Comparison of ENCODE assay signal across 10 cellular contexts in the genomic region with DNA sequence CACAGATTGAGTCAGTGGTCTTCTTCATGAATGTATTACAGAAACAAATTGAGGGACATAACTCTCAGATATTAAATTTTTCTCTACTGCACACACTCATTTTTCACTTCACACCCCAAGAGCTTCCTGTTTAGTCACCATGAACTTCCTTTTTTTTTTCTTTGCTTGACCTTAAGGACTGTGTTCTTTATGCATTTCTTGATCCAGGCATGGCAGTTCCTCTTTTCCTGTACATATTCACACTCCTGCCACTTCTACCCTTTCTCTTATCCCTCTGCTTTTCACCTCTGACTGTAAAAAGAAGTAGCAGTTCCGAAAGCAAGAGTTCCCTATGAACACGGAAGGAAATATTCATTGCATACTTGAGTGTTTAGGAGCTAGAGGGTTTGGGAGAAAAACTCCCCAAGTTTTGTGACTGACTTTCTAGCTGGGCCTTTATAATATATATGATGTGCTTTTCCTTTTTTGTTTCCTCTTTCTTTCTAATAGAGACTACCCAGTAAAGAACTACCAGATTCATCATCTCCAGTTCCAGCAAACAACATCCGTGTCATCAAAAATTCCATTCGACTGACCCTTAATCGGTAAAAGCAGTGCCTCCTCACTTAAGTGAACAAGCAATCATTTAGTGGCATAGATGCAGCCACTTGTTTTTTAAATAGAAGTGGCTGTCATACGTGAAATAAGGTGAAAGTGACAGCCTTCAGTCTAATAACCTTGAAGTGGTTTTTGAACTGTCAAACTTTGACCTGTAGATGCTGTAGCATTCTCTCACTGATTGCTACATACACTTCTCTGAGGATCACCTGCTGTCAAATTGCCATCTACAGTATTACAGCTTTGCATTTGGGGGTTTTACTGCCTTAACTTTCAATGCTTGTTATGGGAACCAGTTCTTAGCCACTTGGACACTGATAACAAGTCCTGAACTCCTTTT. TPM values are rescaled to one million over a fixed set of nuclear protein-coding genes. Genes with fewer than 3 reads are reported as not detected.
DNase-seq lines count a peak whose midpoint lies in the region; ATAC-seq and TF ChIP-seq lines count a peak whose summit lies in the region.
"Had no signal": no experiment of that assay in that cellular context is flagged by ENCODE, and none has a peak within 500 bp of the region (broad histone marks: within the 10 kb centered on the region; RNA-seq: fewer than 3 reads in every experiment).

No MANE protein-coding gene starts in this region.

- H3K27ac Mint-ChIP-seq in activated T-helper 2 cell treated with anti-CD3 and anti-CD28 coated beads, Interferon-gamma antibody, Interleukin-2, Interleukin-4, amounts not matched to agents 10 μg/mL and 5 μg/mL and 100 μg/mL, durations not matched to agents 14 hours and 24 hours and 36 hours: peak overlapping the region; percentile 74
- H3K27ac Mint-ChIP-seq in naive thymus-derived CD8-positive, alpha-beta T cell: peak overlapping the region in 8 of 10 donors; percentile 23 to 75 (median 53)

- POLR2A ChIA-PET in naive thymus-derived CD8-positive, alpha-beta T cell (lab: Charles Lee): interaction anchor here (0.7 kb wide), 2 partner anchors 50 to 200 kb away, joined by 3 read pairs; no protein-coding TSS in a partner anchor
- POLR2A ChIA-PET in HEK293T (lab: Yijun Ruan, JAX): no interaction called here

- H3K4me3 Mint-ChIP-seq in activated T-helper 2 cell treated with anti-CD3 and anti-CD28 coated beads, Interferon-gamma antibody, Interleukin-2, Interleukin-4, amounts not matched to agents 10 μg/mL and 5 μg/mL and 100 μg/mL, durations not matched to agents 14 hours and 24 hours and 36 hours (ENCODE audit: low read depth): no peak overlapping the region
- H3K4me3 Mint-ChIP-seq in naive thymus-derived CD8-positive, alpha-beta T cell: peak overlapping the region in 1 of 10 donors; percentile 13

- peaks cover 48% of the 10 kb centered on the region for H3K36me3 Mint-ChIP-seq in activated T-helper 2 cell treated with anti-CD3 and anti-CD28 coated beads, Interferon-gamma antibody, Interleukin-2, Interleukin-4, amounts not matched to agents 10 μg/mL and 5 μg/mL and 100 μg/mL, durations not matched to agents 14 hours and 24 hours and 36 hours (ENCODE audit: low read depth)
- H3K36me3 Mint-ChIP-seq in naive thymus-derived CD8-positive, alpha-beta T cell: peaks cover 0 to 79% (median 20%) of the 10 kb centered on the region in 3 donors

- peaks cover 16% of the 10 kb centered on the region for H3K4me1 Mint-ChIP-seq in activated T-helper 2 cell treated with anti-CD3 and anti-CD28 coated beads, Interferon-gamma antibody, Interleukin-2, Interleukin-4, amounts not matched to agents 10 μg/mL and 5 μg/mL and 100 μg/mL, durations not matched to agents 14 hours and 24 hours and 36 hours (ENCODE audit: low read depth)
- peaks cover 0 to 20% (median 5%) of the 10 kb centered on the region in 4 donors for H3K4me1 Mint-ChIP-seq in naive thymus-derived CD8-positive, alpha-beta T cell

- H3K9me3 Mint-ChIP-seq in activated T-helper 2 cell treated with anti-CD3 and anti-CD28 coated beads, Interferon-gamma antibody, Interleukin-2, Interleukin-4, amounts not matched to agents 10 μg/mL and 5 μg/mL and 100 μg/mL, durations not matched to agents 14 hours and 24 hours and 36 hours: no peaks in the 10 kb centered on the region
- H3K9me3 Mint-ChIP-seq in naive thymus-derived CD8-positive, alpha-beta T cell: no peaks in the 10 kb centered on the region

- intact Hi-C loops in activated T-helper 2 cell treated with anti-CD3 and anti-CD28 coated beads, Interferon-gamma antibody, Interleukin-2, Interleukin-4, amounts not matched to agents 10 μg/mL and 5 μg/mL and 100 μg/mL, durations not matched to agents 14 hours and 24 hours and 36 hours (cut with micrococcal nuclease): no loop called here

- CTCF ChIA-PET in HEK293T (lab: Yijun Ruan, JAX): no interaction called here

- no peak for DNase-seq in activated T-helper 2 cell treated with anti-CD3 and anti-CD28 coated beads, Interferon-gamma antibody, Interleukin-2, Interleukin-4, amounts not matched to agents 10 μg/mL and 5 μg/mL and 100 μg/mL, durations not matched to agents 14 hours and 24 hours and 36 hours (ENCODE audit: low spot score)
- DNase-seq in naive thymus-derived CD8-positive, alpha-beta T cell: no peak
- no peak for DNase-seq in HEK293T (ENCODE audit: extremely low spot score)
- DNase-seq in NCI-H1092 treated with DMSO at 0.1 percent for 48 hours (lab: John Stamatoyannopoulos, UW): no peak
- no peak for DNase-seq in DMS53 treated with DMSO at 0.1 percent for 48 hours (lab: John Stamatoyannopoulos, UW; ENCODE audit: unreplicated experiment)
- DNase-seq in NCI-H1417 treated with DMSO at 0.1 percent for 48 hours (lab: John Stamatoyannopoulos, UW): no peak
- DNase-seq: NCI-H524, substantia nigra had no signal

- ATAC-seq in GM18508 (IDR thresholded peaks at IDR 0.05; ENCODE audit: insufficient read depth, unreplicated experiment) (peak; percentile 51), HG03460 (IDR thresholded peaks at IDR 0.05; ENCODE audit: unreplicated experiment) (peak; percentile 53)
- no peak for ATAC-seq in naive thymus-derived CD8-positive, alpha-beta T cell

- H3K27me3 Mint-ChIP-seq in activated T-helper 2 cell treated with anti-CD3 and anti-CD28 coated beads, Interferon-gamma antibody, Interleukin-2, Interleukin-4, amounts not matched to agents 10 μg/mL and 5 μg/mL and 100 μg/mL, durations not matched to agents 14 hours and 24 hours and 36 hours (ENCODE audit: low read depth): no peaks in the 10 kb centered on the region
- no peaks in the 10 kb centered on the region for H3K27me3 Mint-ChIP-seq in naive thymus-derived CD8-positive, alpha-beta T cell

TF ChIP-seq in HEK293T, 16 proteins besides CTCF, POLR2A, EP300 and RAD21:
- TF ChIP-seq L3MBTL2 (conservative IDR thresholded peaks at IDR 0.05) (no peak), CTBP1 (IDR thresholded peaks at IDR 0.05; ENCODE audit: borderline replicate concordance) (no peak), ARNT (IDR thresholded peaks at IDR 0.05) (no peak), TARDBP (IDR thresholded peaks at IDR 0.05) (no peak), SUZ12 (IDR thresholded peaks at IDR 0.05) (no peak), FOXA1 (IDR thresholded peaks at IDR 0.05) (no peak), NFRKB (IDR thresholded peaks at IDR 0.05) (no peak), HDGF (IDR thresholded peaks at IDR 0.05; ENCODE audit: borderline replicate concordance) (no peak), ZNF384 (IDR thresholded peaks at IDR 0.05) (no peak), ELF4 (IDR thresholded peaks at IDR 0.05) (no peak), FOXK2 (IDR thresholded peaks at IDR 0.05) (no peak), LEF1 (IDR thresholded peaks at IDR 0.05; ENCODE audit: borderline replicate concordance) (no peak), FOXM1 (IDR thresholded peaks at IDR 0.05; ENCODE audit: borderline replicate concordance) (no peak), SP1 (IDR thresholded peaks at IDR 0.05) (no peak), BHLHE40 (IDR thresholded peaks at IDR 0.05; ENCODE audit: borderline replicate concordance) (no peak)
- TF ChIP-seq, protein P1, sequence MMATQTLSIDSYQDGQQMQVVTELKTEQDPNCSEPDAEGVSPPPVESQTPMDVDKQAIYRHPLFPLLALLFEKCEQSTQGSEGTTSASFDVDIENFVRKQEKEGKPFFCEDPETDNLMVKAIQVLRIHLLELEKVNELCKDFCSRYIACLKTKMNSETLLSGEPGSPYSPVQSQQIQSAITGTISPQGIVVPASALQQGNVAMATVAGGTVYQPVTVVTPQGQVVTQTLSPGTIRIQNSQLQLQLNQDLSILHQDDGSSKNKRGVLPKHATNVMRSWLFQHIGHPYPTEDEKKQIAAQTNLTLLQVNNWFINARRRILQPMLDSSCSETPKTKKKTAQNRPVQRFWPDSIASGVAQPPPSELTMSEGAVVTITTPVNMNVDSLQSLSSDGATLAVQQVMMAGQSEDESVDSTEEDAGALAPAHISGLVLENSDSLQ (IDR thresholded peaks at IDR 0.05): no peak

RNA-seq across cellular contexts. Expression of gene PAPOLG, which starts 40.8 kb away (rescaled TPM):
- 20.4 and 21.2 TPM in 2 replicates for total RNA-seq in activated T-helper 2 cell treated with anti-CD3 and anti-CD28 coated beads, Interferon-gamma antibody, Interleukin-2, Interleukin-4, amounts not matched to agents 10 μg/mL and 5 μg/mL and 100 μg/mL, durations not matched to agents 14 hours and 24 hours and 36 hours
- 10 to 100 TPM; 37.7 to 40.6 TPM for total RNA-seq in naive thymus-derived CD8-positive, alpha-beta T cell
- 10 to 100 TPM; 10.1 to 15.4 (median 11.5) TPM for polyA plus RNA-seq in naive thymus-derived CD8-positive, alpha-beta T cell

Comparison
In these comparisons a context has a peak if more than half of its experiments do, and no peak if none do; other contexts are left out.
1. ATAC-seq: peak in GM18508 (single experiment) and HG03460 (single experiment); none in naive thymus-derived CD8-positive, alpha-beta T cell (0 of 2).